1 cellular context compared by ENCODE assay signal in the genomic region with DNA sequence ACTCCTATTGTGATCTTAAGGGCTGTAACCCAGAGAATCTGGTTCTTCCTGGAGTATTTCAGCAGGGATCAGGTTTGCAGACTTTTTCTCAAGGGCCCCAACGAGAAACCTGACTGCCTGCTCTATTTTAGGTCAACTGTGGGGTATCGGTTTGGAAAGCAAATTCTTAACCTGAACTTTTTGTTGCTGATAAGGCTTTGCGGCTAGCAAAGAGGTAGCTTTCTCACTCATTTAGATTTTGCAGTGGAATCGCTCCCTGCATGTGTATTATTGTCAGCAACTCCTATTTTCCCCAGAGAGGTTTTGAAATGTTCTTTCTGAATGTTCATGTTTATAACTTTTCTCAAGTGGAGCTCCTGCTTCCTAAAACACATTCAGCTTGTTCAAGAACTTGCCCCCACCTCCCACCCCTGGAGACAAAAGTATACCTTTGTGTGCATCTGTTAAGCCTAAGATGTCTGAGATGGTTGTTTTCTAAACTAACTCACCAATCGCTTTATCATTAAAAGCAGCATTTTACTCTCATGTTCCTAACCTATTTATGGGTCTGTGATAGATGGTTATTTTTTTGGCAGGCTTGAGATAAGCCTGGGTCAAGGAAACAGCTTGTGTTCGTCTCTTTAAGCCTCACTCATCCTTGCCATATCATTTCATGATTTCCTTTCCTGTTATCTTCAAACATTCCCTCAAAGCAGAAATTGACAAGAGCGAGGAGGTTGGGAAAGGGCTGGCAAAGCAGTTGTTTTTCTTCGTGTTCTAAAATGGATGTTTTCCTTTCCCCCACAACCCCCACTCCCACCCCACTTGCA.
TF ChIP-seq lines count a peak whose summit lies in the region.

No MANE protein-coding gene starts in this region.

TF ChIP-seq in SK-N-SH treated with all-trans-retinoic acid at 6 μM for 48 hours, 23 proteins besides CTCF, POLR2A, EP300 and RAD21 (continued from another document):
- TF ChIP-seq, protein P1, sequence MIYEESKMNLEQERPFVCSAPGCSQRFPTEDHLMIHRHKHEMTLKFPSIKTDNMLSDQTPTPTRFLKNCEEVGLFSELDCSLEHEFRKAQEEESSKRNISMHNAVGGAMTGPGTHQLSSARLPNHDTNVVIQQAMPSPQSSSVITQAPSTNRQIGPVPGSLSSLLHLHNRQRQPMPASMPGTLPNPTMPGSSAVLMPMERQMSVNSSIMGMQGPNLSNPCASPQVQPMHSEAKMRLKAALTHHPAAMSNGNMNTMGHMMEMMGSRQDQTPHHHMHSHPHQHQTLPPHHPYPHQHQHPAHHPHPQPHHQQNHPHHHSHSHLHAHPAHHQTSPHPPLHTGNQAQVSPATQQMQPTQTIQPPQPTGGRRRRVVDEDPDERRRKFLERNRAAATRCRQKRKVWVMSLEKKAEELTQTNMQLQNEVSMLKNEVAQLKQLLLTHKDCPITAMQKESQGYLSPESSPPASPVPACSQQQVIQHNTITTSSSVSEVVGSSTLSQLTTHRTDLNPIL (CRISPR knock-in tag; IDR thresholded peaks at IDR 0.05; ENCODE audit: low read depth), result no peak
- TF ChIP-seq RARB (CRISPR knock-in tag; IDR thresholded peaks at IDR 0.05) (no peak), BACH2 (CRISPR knock-in tag; IDR thresholded peaks at IDR 0.05; ENCODE audit: borderline replicate concordance) (no peak), OSR1 (CRISPR knock-in tag; IDR thresholded peaks at IDR 0.05) (no peak), ZFP30 (CRISPR knock-in tag; IDR thresholded peaks at IDR 0.05) (no peak), ZFP3 (CRISPR knock-in tag; IDR thresholded peaks at IDR 0.05) (no peak)
- TF ChIP-seq, protein P2, sequence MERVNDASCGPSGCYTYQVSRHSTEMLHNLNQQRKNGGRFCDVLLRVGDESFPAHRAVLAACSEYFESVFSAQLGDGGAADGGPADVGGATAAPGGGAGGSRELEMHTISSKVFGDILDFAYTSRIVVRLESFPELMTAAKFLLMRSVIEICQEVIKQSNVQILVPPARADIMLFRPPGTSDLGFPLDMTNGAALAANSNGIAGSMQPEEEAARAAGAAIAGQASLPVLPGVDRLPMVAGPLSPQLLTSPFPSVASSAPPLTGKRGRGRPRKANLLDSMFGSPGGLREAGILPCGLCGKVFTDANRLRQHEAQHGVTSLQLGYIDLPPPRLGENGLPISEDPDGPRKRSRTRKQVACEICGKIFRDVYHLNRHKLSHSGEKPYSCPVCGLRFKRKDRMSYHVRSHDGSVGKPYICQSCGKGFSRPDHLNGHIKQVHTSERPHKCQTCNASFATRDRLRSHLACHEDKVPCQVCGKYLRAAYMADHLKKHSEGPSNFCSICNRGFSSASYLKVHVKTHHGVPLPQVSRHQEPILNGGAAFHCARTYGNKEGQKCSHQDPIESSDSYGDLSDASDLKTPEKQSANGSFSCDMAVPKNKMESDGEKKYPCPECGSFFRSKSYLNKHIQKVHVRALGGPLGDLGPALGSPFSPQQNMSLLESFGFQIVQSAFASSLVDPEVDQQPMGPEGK (CRISPR knock-in tag; IDR thresholded peaks at IDR 0.05; ENCODE audit: borderline replicate concordance), result no peak
- TF ChIP-seq, protein P3, sequence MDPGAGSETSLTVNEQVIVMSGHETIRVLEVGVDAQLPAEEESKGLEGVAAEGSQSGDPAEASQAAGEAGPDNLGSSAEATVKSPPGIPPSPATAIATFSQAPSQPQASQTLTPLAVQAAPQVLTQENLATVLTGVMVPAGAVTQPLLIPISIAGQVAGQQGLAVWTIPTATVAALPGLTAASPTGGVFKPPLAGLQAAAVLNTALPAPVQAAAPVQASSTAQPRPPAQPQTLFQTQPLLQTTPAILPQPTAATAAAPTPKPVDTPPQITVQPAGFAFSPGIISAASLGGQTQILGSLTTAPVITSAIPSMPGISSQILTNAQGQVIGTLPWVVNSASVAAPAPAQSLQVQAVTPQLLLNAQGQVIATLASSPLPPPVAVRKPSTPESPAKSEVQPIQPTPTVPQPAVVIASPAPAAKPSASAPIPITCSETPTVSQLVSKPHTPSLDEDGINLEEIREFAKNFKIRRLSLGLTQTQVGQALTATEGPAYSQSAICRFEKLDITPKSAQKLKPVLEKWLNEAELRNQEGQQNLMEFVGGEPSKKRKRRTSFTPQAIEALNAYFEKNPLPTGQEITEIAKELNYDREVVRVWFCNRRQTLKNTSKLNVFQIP (CRISPR knock-in tag; IDR thresholded peaks at IDR 0.05; ENCODE audit: borderline replicate concordance, low read depth), result no peak
